ENCODE assay signal across 9 cellular contexts in genomic region chr19:38564981-38565685, GRCh38. TPM values are rescaled to one million over a fixed set of nuclear protein-coding genes. Genes with fewer than 3 reads are reported as not detected.
DNase-seq lines count a peak whose midpoint lies in the region; ATAC-seq, FAIRE-seq and TF ChIP-seq lines count a peak whose summit lies in the region.
"Had no signal": no experiment of that assay in that cellular context is flagged by ENCODE, and none has a peak within 500 bp of the region (broad histone marks: within the 10 kb centered on the region; RNA-seq: fewer than 3 reads in every experiment).

No MANE protein-coding gene starts in this region.

- TF ChIP-seq CTCF in activated B cell treated with CpG ODN at 0.5 μM for 24 hours (IDR thresholded peaks at IDR 0.05) (no peak), endothelial cell of umbilical vein (IDR thresholded peaks at IDR 0.05; ENCODE audit: extremely low read depth in 1 of 2, insufficient read depth in 1 of 2, low read depth in 1 of 2, low read length in 2 of 2) (no peak), PC-3 (conservative IDR thresholded peaks at IDR 0.05; ENCODE audit: low read depth, low read length) (no peak)

- no peaks in the 10 kb centered on the region for H3K79me2 ChIP-seq in endothelial cell of umbilical vein (ENCODE audit: control insufficient read depth, insufficient read depth, low read length)
- no peaks in the 10 kb centered on the region for H3K79me2 ChIP-seq in PC-3 (ENCODE audit: low read length)

- H3K27me3 Mint-ChIP-seq in activated CD4-positive, alpha-beta T cell treated with anti-CD3 and anti-CD28 coated beads, Interleukin-2, amount 10 ng/mL, durations not matched to agents 24 days and 14 days, result peaks cover 40% of the 10 kb centered on the region
- H3K27me3 Mint-ChIP-seq in activated B cell treated with CpG ODN at 0.5 μM for 24 hours, result peaks cover 13% of the 10 kb centered on the region
- H3K27me3 Mint-ChIP-seq in stimulated activated naive CD8-positive, alpha-beta T cell treated with anti-CD3 and anti-CD28 coated beads, Interleukin-15, amount 100 ng/mL, for 72 hours, result peaks cover 71% of the 10 kb centered on the region

- H3K36me3 Mint-ChIP-seq in activated CD4-positive, alpha-beta T cell treated with anti-CD3 and anti-CD28 coated beads, Interleukin-2, amount 10 ng/mL, durations not matched to agents 24 days and 14 days (ENCODE audit: low read depth), result no peaks in the 10 kb centered on the region
- no peaks in the 10 kb centered on the region for H3K36me3 Mint-ChIP-seq in activated B cell treated with CpG ODN at 0.5 μM for 24 hours (ENCODE audit: low read depth)

- POLR2A ChIA-PET in activated B cell treated with CpG ODN at 0.5 μM for 24 hours (lab: Charles Lee), result interaction anchor here (0.7 to 1.5 kb wide), 5 partner anchors 33 to 162 kb away, joined by 3 to 4 read pairs (median 3); partner anchors contain the start of genes EIF3K, FAM98C and MAP4K1
- POLR2A ChIA-PET in endothelial cell of umbilical vein (lab: Charles Lee), result no interaction called here
- POLR2A ChIA-PET in PC-3 (lab: Charles Lee; ENCODE audit: unreplicated experiment), result no interaction called here

- H3K36me3 ChIP-seq in endothelial cell of umbilical vein (ENCODE audit: control insufficient read depth in 2 of 2, extremely low read depth in 1 of 2, insufficient read depth in 2 of 2, low read length in 2 of 2) (no peaks in the 10 kb centered on the region), PC-3 (ENCODE audit: low read depth, low read length) (no peaks in the 10 kb centered on the region)

- H3K27me3 ChIP-seq in endothelial cell of umbilical vein (ENCODE audit: control insufficient read depth in 2 of 2, insufficient read depth in 2 of 2, low read length in 2 of 2), result peaks cover 2 to 6% of the 10 kb centered on the region in 2 experiments
- no peaks in the 10 kb centered on the region for H3K27me3 ChIP-seq in PC-3 (ENCODE audit: low read length)

- no peaks in the 10 kb centered on the region for H3K9me3 Mint-ChIP-seq in activated CD4-positive, alpha-beta T cell treated with anti-CD3 and anti-CD28 coated beads, Interleukin-2, amount 10 ng/mL, durations not matched to agents 24 days and 14 days
- no peaks in the 10 kb centered on the region for H3K9me3 Mint-ChIP-seq in activated B cell treated with CpG ODN at 0.5 μM for 24 hours
- H3K9me3 Mint-ChIP-seq in stimulated activated naive CD8-positive, alpha-beta T cell treated with anti-CD3 and anti-CD28 coated beads, Interleukin-15, amount 100 ng/mL, for 72 hours, result no peaks in the 10 kb centered on the region

- H3K27ac Mint-ChIP-seq in activated CD4-positive, alpha-beta T cell treated with anti-CD3 and anti-CD28 coated beads, Interleukin-2, amount 10 ng/mL, durations not matched to agents 24 days and 14 days, result no peak overlapping the region
- no peak overlapping the region for H3K27ac Mint-ChIP-seq in activated B cell treated with CpG ODN at 0.5 μM for 24 hours
- no peak overlapping the region for H3K27ac Mint-ChIP-seq in stimulated activated naive CD8-positive, alpha-beta T cell treated with anti-CD3 and anti-CD28 coated beads, Interleukin-15, amount 100 ng/mL, for 72 hours

- H3K4me1 ChIP-seq in endothelial cell of umbilical vein (ENCODE audit: control insufficient read depth, extremely low read depth, insufficient read depth, low read length) (no peaks in the 10 kb centered on the region), PC-3 (ENCODE audit: insufficient read depth, low read length) (no peaks in the 10 kb centered on the region)
- H3K4me1 ChIP-seq: psoas muscle had no signal

- intact Hi-C loops in activated CD4-positive, alpha-beta T cell treated with anti-CD3 and anti-CD28 coated beads, Interleukin-2, amount 10 ng/mL, durations not matched to agents 24 days and 14 days (cut with micrococcal nuclease), result no loop called here
- intact Hi-C loops in activated B cell treated with CpG ODN at 0.5 μM for 24 hours (cut with micrococcal nuclease) (no loop called here), endothelial cell of umbilical vein (cut with micrococcal nuclease) (no loop called here), PC-3 (cut with micrococcal nuclease) (no loop called here)

- peak overlapping the region; percentile 65 for H3K4me3 Mint-ChIP-seq in activated CD4-positive, alpha-beta T cell treated with anti-CD3 and anti-CD28 coated beads, Interleukin-2, amount 10 ng/mL, durations not matched to agents 24 days and 14 days
- H3K4me3 Mint-ChIP-seq in activated B cell treated with CpG ODN at 0.5 μM for 24 hours, result peak overlapping the region; percentile 78
- H3K4me3 Mint-ChIP-seq in stimulated activated naive CD8-positive, alpha-beta T cell treated with anti-CD3 and anti-CD28 coated beads, Interleukin-15, amount 100 ng/mL, for 72 hours, result peak overlapping the region; percentile 70 to 77

- peak; percentile 71 for DNase-seq in activated CD4-positive, alpha-beta T cell treated with anti-CD3 and anti-CD28 coated beads, Interleukin-2, amount 10 ng/mL, durations not matched to agents 24 days and 14 days
- DNase-seq in activated CD4-positive, alpha-beta T cell treated with anti-CD3 and anti-CD28 coated beads for 4 hours, result no peak
- DNase-seq in activated B cell treated with CpG ODN at 0.5 μM for 24 hours, result peak; percentile 37
- no peak for DNase-seq in endothelial cell of umbilical vein (ENCODE audit: low read depth, low spot score)
- peak; percentile 26 to 36 for DNase-seq in stimulated activated naive CD8-positive, alpha-beta T cell treated with anti-CD3 and anti-CD28 coated beads, Interleukin-15, amount 100 ng/mL, for 72 hours
- no peak for DNase-seq in PC-3

- FAIRE-seq in endothelial cell of umbilical vein (lab: Jason Lieb, UNC), result no peak

- no peak for TF ChIP-seq POLR2A in endothelial cell of umbilical vein (IDR thresholded peaks at IDR 0.05; ENCODE audit: low read depth, low read length)

- no peak overlapping the region for H3K4me3 ChIP-seq in endothelial cell of umbilical vein (replicated peaks in 1 of 3; ENCODE audit: insufficient read depth in 1 of 3, low read depth in 1 of 3, low read length in 3 of 3)
- no peak overlapping the region for H3K4me3 ChIP-seq in PC-3 (ENCODE audit: low read length)
- H3K4me3 ChIP-seq: psoas muscle had no signal

- no peak overlapping the region for H3K27ac ChIP-seq in endothelial cell of umbilical vein (ENCODE audit: insufficient read depth, low read depth, low read length)
- no peak overlapping the region for H3K27ac ChIP-seq in PC-3 (ENCODE audit: low read length)
- H3K27ac ChIP-seq: psoas muscle had no signal

- ATAC-seq in activated B cell treated with CpG ODN at 0.5 μM for 24 hours (ENCODE audit: low read depth) (peak; percentile 70), PC-3 (no peak), GM19351 (IDR thresholded peaks at IDR 0.05; ENCODE audit: unreplicated experiment) (no peak), GM19035 (IDR thresholded peaks at IDR 0.05; ENCODE audit: unreplicated experiment) (no peak)
- ATAC-seq in stimulated activated naive CD8-positive, alpha-beta T cell treated with anti-CD3 and anti-CD28 coated beads, Interleukin-15, amount 100 ng/mL, for 72 hours, result peak; percentile 66
- ATAC-seq: psoas muscle had no signal

- H3F3A ChIP-seq in PC-3 (ENCODE audit: low read length, unreplicated experiment), result no peaks in the 10 kb centered on the region

- CTCF ChIA-PET in activated B cell treated with CpG ODN at 0.5 μM for 24 hours (lab: Charles Lee), result no interaction called here
- CTCF ChIA-PET in endothelial cell of umbilical vein (lab: Charles Lee), result no interaction called here
- CTCF ChIA-PET in PC-3 (lab: Charles Lee), result no interaction called here

- BruUV-seq in endothelial cell of umbilical vein (replicated peaks; lab: Mats Ljungman, UMichigan), result no TSS peak
- no TSS peak for BruUV-seq in PC-3 (replicated peaks; lab: Mats Ljungman, UMichigan)

- no peak overlapping the region for H3K9ac ChIP-seq in endothelial cell of umbilical vein (replicated peaks; ENCODE audit: extremely low read depth, insufficient read depth, low read length)
- H3K9ac ChIP-seq in PC-3 (ENCODE audit: low read length), result no peak overlapping the region

- no peaks in the 10 kb centered on the region for H4K20me1 ChIP-seq in endothelial cell of umbilical vein (replicated peaks; ENCODE audit: control insufficient read depth, extremely low read depth, insufficient read depth, low read length)
- H4K20me1 ChIP-seq in PC-3 (ENCODE audit: low read length), result no peaks in the 10 kb centered on the region

- dilution Hi-C loops in endothelial cell of umbilical vein (cut with MboI; ENCODE audit: extremely low pct_ligation_motif_present, low sequenced_read_pairs), result no loop called here

- H2AFZ ChIP-seq in endothelial cell of umbilical vein (ENCODE audit: low read depth, low read length) (peak overlapping the region; percentile 66), PC-3 (ENCODE audit: low read length) (no peak overlapping the region)

- H3K9me3 ChIP-seq in endothelial cell of umbilical vein (replicated peaks; ENCODE audit: control insufficient read depth, insufficient read depth, low read length) (no peaks in the 10 kb centered on the region), PC-3 (ENCODE audit: low read length) (no peaks in the 10 kb centered on the region)
- H3K9me3 ChIP-seq: psoas muscle had no signal

- H3K9me1 ChIP-seq in endothelial cell of umbilical vein (replicated peaks; ENCODE audit: control insufficient read depth, extremely low read depth, insufficient read depth, low read length), result no peaks in the 10 kb centered on the region

- H3K4me1 Mint-ChIP-seq in activated CD4-positive, alpha-beta T cell treated with anti-CD3 and anti-CD28 coated beads, Interleukin-2, amount 10 ng/mL, durations not matched to agents 24 days and 14 days, result peaks cover 17% of the 10 kb centered on the region
- peaks cover 32% of the 10 kb centered on the region for H3K4me1 Mint-ChIP-seq in activated B cell treated with CpG ODN at 0.5 μM for 24 hours
- H3K4me1 Mint-ChIP-seq in stimulated activated naive CD8-positive, alpha-beta T cell treated with anti-CD3 and anti-CD28 coated beads, Interleukin-15, amount 100 ng/mL, for 72 hours, result peaks cover 16% of the 10 kb centered on the region

- H3K4me2 ChIP-seq in endothelial cell of umbilical vein (ENCODE audit: insufficient read depth, low read length), result no peak overlapping the region
- H3K4me2 ChIP-seq in PC-3 (ENCODE audit: low read length), result no peak overlapping the region

- no peaks in the 10 kb centered on the region for H3K9me2 ChIP-seq in PC-3 (replicated peaks; ENCODE audit: low read length)

RNA-seq across cellular contexts. Expression of gene MAP4K1, which starts 52.6 kb away (rescaled TPM):
- 156 and 172 TPM in 2 replicates for total RNA-seq in activated CD4-positive, alpha-beta T cell treated with anti-CD3 and anti-CD28 coated beads, Interleukin-2, amount 10 ng/mL, durations not matched to agents 24 days and 14 days
- total RNA-seq in activated B cell treated with CpG ODN at 0.5 μM for 24 hours (379 and 388 TPM in 2 replicates), endothelial cell of umbilical vein (1.2 and 1.6 TPM in 2 replicates), PC-3 (2014; rRNA removed) (0.63 and 2.3 TPM in 2 replicates)
- 0.12 and 0.14 TPM in 2 replicates for polyA plus RNA-seq in endothelial cell of umbilical vein
- polyA plus RNA-seq in endothelial cell of umbilical vein (2011; cell fraction: cytosol; rRNA removed), result 0.08 and 0.23 TPM in 2 replicates
- 1.2 and 1.4 TPM in 2 replicates for polyA plus RNA-seq in endothelial cell of umbilical vein (2011; cell fraction: nucleus; rRNA removed)
- 0.09 TPM in 1 of 2 replicates, not detected in the other for polyA plus RNA-seq in endothelial cell of umbilical vein (2012)
- polyA minus RNA-seq in endothelial cell of umbilical vein, result not detected in 2 replicates
- polyA minus RNA-seq in endothelial cell of umbilical vein (2011; cell fraction: cytosol; rRNA and poly(A)+ RNA removed), result not detected
- polyA minus RNA-seq in endothelial cell of umbilical vein (2011; cell fraction: nucleus; rRNA and poly(A)+ RNA removed), result not detected in 2 replicates

RNA-seq across cellular contexts. Expression of gene EIF3K, which starts 53.9 kb away (rescaled TPM):
- total RNA-seq in activated CD4-positive, alpha-beta T cell treated with anti-CD3 and anti-CD28 coated beads, Interleukin-2, amount 10 ng/mL, durations not matched to agents 24 days and 14 days, result 321 and 322 TPM in 2 replicates
- 344 and 385 TPM in 2 replicates for total RNA-seq in activated B cell treated with CpG ODN at 0.5 μM for 24 hours
- total RNA-seq in endothelial cell of umbilical vein, result 267 and 277 TPM in 2 replicates
- 584 and 644 TPM in 2 replicates for polyA plus RNA-seq in endothelial cell of umbilical vein
- 562 and 679 TPM in 2 replicates for polyA plus RNA-seq in endothelial cell of umbilical vein (2011; cell fraction: cytosol; rRNA removed)
- 241 and 343 TPM in 2 replicates for polyA plus RNA-seq in endothelial cell of umbilical vein (2011; cell fraction: nucleus; rRNA removed)
- polyA plus RNA-seq in endothelial cell of umbilical vein (2012), result 437 and 456 TPM in 2 replicates
- 239 and 248 TPM in 2 replicates for polyA minus RNA-seq in endothelial cell of umbilical vein
- polyA minus RNA-seq in endothelial cell of umbilical vein (2011; cell fraction: cytosol; rRNA and poly(A)+ RNA removed), result 160 TPM
- polyA minus RNA-seq in endothelial cell of umbilical vein (2011; cell fraction: nucleus; rRNA and poly(A)+ RNA removed), result 54.6 and 56.7 TPM in 2 replicates
- 310 and 414 TPM in 2 replicates for total RNA-seq in PC-3 (2014; rRNA removed)

Comparison
In these comparisons a context has a peak if more than half of its experiments do, and no peak if none do; other contexts are left out.
1. DNase-seq: peak in activated CD4-positive, alpha-beta T cell treated with anti-CD3 and anti-CD28 coated beads, Interleukin-2, amount 10 ng/mL, durations not matched to agents 24 days and 14 days (single experiment), activated B cell treated with CpG ODN at 0.5 μM for 24 hours (single experiment) and stimulated activated naive CD8-positive, alpha-beta T cell treated with anti-CD3 and anti-CD28 coated beads, Interleukin-15, amount 100 ng/mL, for 72 hours (2 of 2); none in activated CD4-positive, alpha-beta T cell treated with anti-CD3 and anti-CD28 coated beads for 4 hours (0 of 2), endothelial cell of umbilical vein (single experiment) and PC-3 (single experiment).
2. ATAC-seq: peak in activated B cell treated with CpG ODN at 0.5 μM for 24 hours (single experiment) and stimulated activated naive CD8-positive, alpha-beta T cell treated with anti-CD3 and anti-CD28 coated beads, Interleukin-15, amount 100 ng/mL, for 72 hours (single experiment); none in PC-3 (single experiment), GM19351 (single experiment) and GM19035 (single experiment).
3. RNA of gene MAP4K1, which starts 52.6 kb away (total RNA-seq): 379 to 388 TPM in activated B cell treated with CpG ODN at 0.5 μM for 24 hours and 156 to 172 TPM in activated CD4-positive, alpha-beta T cell treated with anti-CD3 and anti-CD28 coated beads, Interleukin-2, amount 10 ng/mL, durations not matched to agents 24 days and 14 days; 0.63 to 2.3 TPM in PC-3 and 1.2 to 1.6 TPM in endothelial cell of umbilical vein; every median in the first group is over 10 times any median in the second.
4. Peak in every context shown above with its lines, with median percentiles within 50 percentile points of each other: H3K4me3 Mint-ChIP-seq.